In genomic region chr16:873889-874288, GRCh38 we compare ENCODE assay signal across 1 cellular context.
TF ChIP-seq lines count a peak whose summit lies in the region.

No MANE protein-coding gene starts in this region.

TF ChIP-seq in WTC11, 78 proteins besides CTCF, POLR2A, EP300 and RAD21 (continued from another document):
- TF ChIP-seq HMGXB4 (CRISPR knock-in tag; IDR thresholded peaks at IDR 0.05) (no peak), ARID4B (CRISPR knock-in tag; IDR thresholded peaks at IDR 0.05; ENCODE audit: borderline replicate concordance) (no peak), SMAD3 (CRISPR knock-in tag; IDR thresholded peaks at IDR 0.05; ENCODE audit: borderline replicate concordance) (no peak), ELF4 (CRISPR knock-in tag; IDR thresholded peaks at IDR 0.05; ENCODE audit: low read depth) (no peak)
